9 cellular contexts compared by ENCODE assay signal in genomic region chr6:29676981-29677601, GRCh38. TPM values are rescaled to one million over a fixed set of nuclear protein-coding genes. Genes with fewer than 3 reads are reported as not detected.
DNase-seq lines count a peak whose midpoint lies in the region; ATAC-seq, FAIRE-seq and TF ChIP-seq lines count a peak whose summit lies in the region.
"Had no signal": no experiment of that assay in that cellular context is flagged by ENCODE, and none has a peak within 500 bp of the region (broad histone marks: within the 10 kb centered on the region; RNA-seq: fewer than 3 reads in every experiment).

No MANE protein-coding gene starts in this region.

- ATAC-seq in HG02798 (IDR thresholded peaks at IDR 0.05; ENCODE audit: poor library complexity, unreplicated experiment) (no peak), SK-N-SH treated with all-trans-retinoic acid at 6 μM for 48 hours (no peak)

- peak overlapping the region in 2 of 3 experiments; percentile 13 to 33 for H3K27ac Mint-ChIP-seq in nephron

- peak; percentile 7 for FAIRE-seq in bronchial epithelial cell (lab: Jason Lieb, UNC)
- FAIRE-seq: colon had no signal

- H3K36me3 ChIP-seq in MG63 (no peaks in the 10 kb centered on the region), bronchial epithelial cell (ENCODE audit: control insufficient read depth, insufficient read depth, low read length) (no peaks in the 10 kb centered on the region)

- TF ChIP-seq CTCF in bronchial epithelial cell (IDR thresholded peaks at IDR 0.05; ENCODE audit: insufficient read depth, low read length, severe bottlenecking) (no peak), nephron (IDR thresholded peaks at IDR 0.05; ENCODE audit: unreplicated experiment in 3 of 3) (no peak)

- peak; percentile 14 for DNase-seq in NCI-H82 (lab: John Stamatoyannopoulos, UW)
- no peak for DNase-seq in NCI-H82 treated with DMSO at 0.1 percent for 48 hours (lab: John Stamatoyannopoulos, UW; ENCODE audit: unreplicated experiment)
- peak; percentile 6 for DNase-seq in MG63
- peak; percentile 71 for DNase-seq in bronchial epithelial cell (ENCODE audit: low read depth)
- DNase-seq in SK-N-DZ (ENCODE audit: low spot score), result no peak

- no peak overlapping the region for H3K4me3 Mint-ChIP-seq in nephron

- H3K27me3 Mint-ChIP-seq in nephron (ENCODE audit: low read depth), result peaks cover 24% of the 10 kb centered on the region

- H3K4me3 ChIP-seq in MG63, result no peak overlapping the region
- no peak overlapping the region for H3K4me3 ChIP-seq in bronchial epithelial cell (ENCODE audit: low read depth, low read length)

- no peaks in the 10 kb centered on the region for H3K9me3 ChIP-seq in MG63

- no peaks in the 10 kb centered on the region for H3K27me3 ChIP-seq in MG63
- H3K27me3 ChIP-seq in bronchial epithelial cell (ENCODE audit: control insufficient read depth, insufficient read depth, low read length), result no peaks in the 10 kb centered on the region

- no peaks in the 10 kb centered on the region for H3K36me3 Mint-ChIP-seq in nephron (ENCODE audit: low read depth)

- peaks cover 5% of the 10 kb centered on the region for H3K9me3 Mint-ChIP-seq in nephron

- H3K4me1 Mint-ChIP-seq in nephron, result no peaks in the 10 kb centered on the region

TF ChIP-seq in SK-N-SH treated with all-trans-retinoic acid at 6 μM for 48 hours, 23 proteins besides CTCF, POLR2A, EP300 and RAD21:
- no peak for TF ChIP-seq ESRRG (CRISPR knock-in tag; IDR thresholded peaks at IDR 0.05)
- no peak for TF ChIP-seq ZFP3 (CRISPR knock-in tag; IDR thresholded peaks at IDR 0.05)
- no peak for TF ChIP-seq TOX (CRISPR knock-in tag; IDR thresholded peaks at IDR 0.05; ENCODE audit: borderline replicate concordance)
- no peak for TF ChIP-seq PATZ1 (CRISPR knock-in tag; IDR thresholded peaks at IDR 0.05; ENCODE audit: borderline replicate concordance)
- TF ChIP-seq CREB5 (CRISPR knock-in tag; IDR thresholded peaks at IDR 0.05; ENCODE audit: low read depth), result no peak
- no peak for TF ChIP-seq ZFP30 (CRISPR knock-in tag; IDR thresholded peaks at IDR 0.05)
- TF ChIP-seq ARNTL (CRISPR knock-in tag; IDR thresholded peaks at IDR 0.05; ENCODE audit: borderline replicate concordance, low read depth), result no peak
- no peak for TF ChIP-seq ZNF70 (CRISPR knock-in tag; IDR thresholded peaks at IDR 0.05)
- TF ChIP-seq CSRNP3 (CRISPR knock-in tag; IDR thresholded peaks at IDR 0.05), result no peak
- TF ChIP-seq GLIS3 (CRISPR knock-in tag; IDR thresholded peaks at IDR 0.05), result no peak
- no peak for TF ChIP-seq SNAI2 (CRISPR knock-in tag; IDR thresholded peaks at IDR 0.05)
- TF ChIP-seq TCF4 (CRISPR knock-in tag; IDR thresholded peaks at IDR 0.05; ENCODE audit: borderline replicate concordance), result no peak
- TF ChIP-seq RARB (CRISPR knock-in tag; IDR thresholded peaks at IDR 0.05), result no peak
- TF ChIP-seq ZNF565 (CRISPR knock-in tag; conservative IDR thresholded peaks at IDR 0.05; ENCODE audit: low read depth), result no peak
- no peak for TF ChIP-seq CSDC2 (CRISPR knock-in tag; IDR thresholded peaks at IDR 0.05)
- no peak for TF ChIP-seq TSHZ2 (CRISPR knock-in tag; IDR thresholded peaks at IDR 0.05)
- TF ChIP-seq ZC3H10 (CRISPR knock-in tag; IDR thresholded peaks at IDR 0.05), result no peak
- TF ChIP-seq ISL1 (CRISPR knock-in tag; IDR thresholded peaks at IDR 0.05), result no peak

RNA-seq across cellular contexts. Expression of gene ZFP57, which starts 3.9 kb away (rescaled TPM):
- not detected in 2 replicates for total RNA-seq in MG63 (2014; rRNA removed; shearing (Covaris generic); ENCODE audit: low replicate concordance)
- 0.90 and 1.6 TPM in 2 replicates for total RNA-seq in bronchial epithelial cell
- polyA plus RNA-seq in SK-N-DZ (2014; cell fraction: cytosol; rRNA removed), result not detected in 2 replicates
- not detected in 2 replicates for polyA plus RNA-seq in SK-N-DZ (2014; cell fraction: nucleus; rRNA removed)

RNA-seq across cellular contexts. Expression of gene MOG, which starts 20.2 kb away (rescaled TPM):
- total RNA-seq in MG63 (2014; rRNA removed; shearing (Covaris generic); ENCODE audit: low replicate concordance), result not detected in 2 replicates
- total RNA-seq in bronchial epithelial cell, result not detected in 2 replicates
- polyA plus RNA-seq in SK-N-DZ (2014; cell fraction: cytosol; rRNA removed), result not detected in 2 replicates
- not detected in 2 replicates for polyA plus RNA-seq in SK-N-DZ (2014; cell fraction: nucleus; rRNA removed)

RNA-seq across cellular contexts. Expression of gene GABBR1, which starts 44.1 kb away (rescaled TPM):
- total RNA-seq in MG63 (2014; rRNA removed; shearing (Covaris generic); ENCODE audit: low replicate concordance), result 1.9 and 3.7 TPM in 2 replicates
- total RNA-seq in bronchial epithelial cell, result 6.3 and 11.1 TPM in 2 replicates
- 8.3 and 10.0 TPM in 2 replicates for polyA plus RNA-seq in SK-N-DZ (2014; cell fraction: cytosol; rRNA removed)
- polyA plus RNA-seq in SK-N-DZ (2014; cell fraction: nucleus; rRNA removed), result 73.7 and 120 TPM in 2 replicates

RNA-seq across cellular contexts. Expression of gene HLA-F, which starts 46.1 kb away (rescaled TPM):
- total RNA-seq in MG63 (2014; rRNA removed; shearing (Covaris generic); ENCODE audit: low replicate concordance), result 8.0 and 12.9 TPM in 2 replicates
- 14.2 and 24.2 TPM in 2 replicates for total RNA-seq in bronchial epithelial cell
- not detected in 2 replicates for polyA plus RNA-seq in SK-N-DZ (2014; cell fraction: cytosol; rRNA removed)
- polyA plus RNA-seq in SK-N-DZ (2014; cell fraction: nucleus; rRNA removed), result not detected in 2 replicates

Comparison
In these comparisons a context has a peak if more than half of its experiments do, and no peak if none do; other contexts are left out.
1. DNase-seq: peak in NCI-H82 (single experiment), MG63 (single experiment) and bronchial epithelial cell (single experiment); none in NCI-H82 treated with DMSO at 0.1 percent for 48 hours (single experiment) and SK-N-DZ (single experiment).